In the genomic region with DNA sequence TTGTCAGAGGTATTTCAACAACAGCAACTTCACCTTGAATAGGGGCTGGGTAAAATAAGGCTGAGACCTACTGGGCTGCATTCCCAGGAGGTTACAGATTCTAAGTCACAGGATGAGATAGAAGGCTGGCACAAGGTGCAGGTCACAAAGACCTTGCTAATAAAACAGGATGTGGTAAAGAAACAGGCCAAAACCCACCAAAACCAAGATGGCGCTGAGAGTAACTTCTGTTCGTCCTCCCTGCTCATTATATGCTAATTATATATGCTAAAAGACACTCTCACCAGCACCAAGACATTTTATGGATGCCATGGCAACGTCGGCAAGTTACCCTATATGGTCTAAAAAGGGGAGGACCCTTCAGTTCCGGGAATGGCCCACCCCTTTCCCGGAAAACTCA, we compare ENCODE assay signal across 1 cellular context.
TF ChIP-seq lines count a peak whose summit lies in the region.

No MANE protein-coding gene starts in this region.

TF ChIP-seq in A549, 52 proteins besides CTCF, POLR2A, EP300 and RAD21 (continued from another document):
- TF ChIP-seq ELK1 (IDR thresholded peaks at IDR 0.05; ENCODE audit: low read depth, low read length), result no peak
- TF ChIP-seq CHD2 (IDR thresholded peaks at IDR 0.05; ENCODE audit: low read length, partially characterized antibody), result no peak
- no peak for TF ChIP-seq HOXB5 (CRISPR knock-in tag; IDR thresholded peaks at IDR 0.05)
- TF ChIP-seq MAX (IDR thresholded peaks at IDR 0.05), result no peak
- no peak for TF ChIP-seq MAFK (IDR thresholded peaks at IDR 0.05; ENCODE audit: partially characterized antibody)
- TF ChIP-seq CHD4 (IDR thresholded peaks at IDR 0.05; ENCODE audit: borderline replicate concordance), result no peak
- no peak for TF ChIP-seq RARB (CRISPR knock-in tag; IDR thresholded peaks at IDR 0.05)
- TF ChIP-seq HOXB13 (CRISPR knock-in tag; IDR thresholded peaks at IDR 0.05; ENCODE audit: low read depth), result no peak
- TF ChIP-seq, protein P1, sequence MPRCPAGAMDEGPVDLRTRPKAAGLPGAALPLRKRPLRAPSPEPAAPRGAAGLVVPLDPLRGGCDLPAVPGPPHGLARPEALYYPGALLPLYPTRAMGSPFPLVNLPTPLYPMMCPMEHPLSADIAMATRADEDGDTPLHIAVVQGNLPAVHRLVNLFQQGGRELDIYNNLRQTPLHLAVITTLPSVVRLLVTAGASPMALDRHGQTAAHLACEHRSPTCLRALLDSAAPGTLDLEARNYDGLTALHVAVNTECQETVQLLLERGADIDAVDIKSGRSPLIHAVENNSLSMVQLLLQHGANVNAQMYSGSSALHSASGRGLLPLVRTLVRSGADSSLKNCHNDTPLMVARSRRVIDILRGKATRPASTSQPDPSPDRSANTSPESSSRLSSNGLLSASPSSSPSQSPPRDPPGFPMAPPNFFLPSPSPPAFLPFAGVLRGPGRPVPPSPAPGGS (IDR thresholded peaks at IDR 0.05), result no peak
- TF ChIP-seq SREBF2 (IDR thresholded peaks at IDR 0.05), result no peak
- no peak for TF ChIP-seq CEBPB (IDR thresholded peaks at IDR 0.05)
- no peak for TF ChIP-seq USF2 (IDR thresholded peaks at IDR 0.05)
